Comparison of ENCODE assay signal across 19 cellular contexts in genomic region chr13:62418872-62419271, GRCh38.
"Had no signal": no experiment of that assay in that cellular context is flagged by ENCODE, and none has a peak within 500 bp of the region (broad histone marks: within the 10 kb centered on the region; RNA-seq: fewer than 3 reads in every experiment).

No MANE protein-coding gene starts in this region.

- H3K4me3 ChIP-seq: adrenal gland, dorsolateral prefrontal cortex, left lung, vagina had no signal

- H3K27ac Mint-ChIP-seq: activated naive CD4-positive, alpha-beta T cell treated with anti-CD3 and anti-CD28 coated beads, Interleukin-2, amount 50 U/mL, for 24 hours; activated T-cell treated with anti-CD3 and anti-CD28 coated beads, Interleukin-2, amount 50 U/mL, for 72 hours; nephron progenitor cell; stimulated activated naive CD8-positive, alpha-beta T cell treated with anti-CD3 and anti-CD28 coated beads, Interleukin-15, amount 100 ng/mL, for 72 hours; T-helper 2 cell treated with Interferon-gamma antibody and Interleukin-4, amounts not matched to agents 5 μg/mL and 100 μg/mL, for 36 hours had no signal

- H3K4me1 Mint-ChIP-seq: activated naive CD4-positive, alpha-beta T cell treated with anti-CD3 and anti-CD28 coated beads, Interleukin-2, amount 50 U/mL, for 24 hours; nephron progenitor cell; stimulated activated naive CD8-positive, alpha-beta T cell treated with anti-CD3 and anti-CD28 coated beads, Interleukin-15, amount 100 ng/mL, for 72 hours had no signal

- H3K9me3 ChIP-seq: adrenal gland, left lung, vagina had no signal

- DNase-seq: activated CD4-positive, alpha-beta T cell treated with anti-CD3 and anti-CD28 coated beads, Interleukin-2, amount 50 U/mL, for 4 hours; activated effector memory CD4-positive, alpha-beta T cell treated with anti-CD3 and anti-CD28 coated beads, Interleukin-2, amount 50 U/mL, for 16 hours; activated T-cell treated with anti-CD3 and anti-CD28 coated beads, Interleukin-2, amount 50 U/mL, for 72 hours; adrenal gland; dorsolateral prefrontal cortex; head of caudate nucleus; left lung; nephron progenitor cell; nucleus accumbens; posterior cingulate gyrus; retina; stimulated activated CD4-positive, alpha-beta T cell treated with anti-CD3 and anti-CD28 coated beads, Interleukin-15, amount 100 ng/mL, for 24 hours; stimulated activated CD4-positive, alpha-beta T cell treated with anti-CD3 and anti-CD28 coated beads, Interleukin-2, amount 100 ng/mL, for 48 hours; stimulated activated naive CD8-positive, alpha-beta T cell treated with anti-CD3 and anti-CD28 coated beads, Interleukin-15, amount 100 ng/mL, for 72 hours; trophoblast cell had no signal

- H3K4me3 Mint-ChIP-seq: activated naive CD4-positive, alpha-beta T cell treated with anti-CD3 and anti-CD28 coated beads, Interleukin-2, amount 50 U/mL, for 24 hours; activated T-cell treated with anti-CD3 and anti-CD28 coated beads, Interleukin-2, amount 50 U/mL, for 72 hours; nephron progenitor cell; stimulated activated naive CD8-positive, alpha-beta T cell treated with anti-CD3 and anti-CD28 coated beads, Interleukin-15, amount 100 ng/mL, for 72 hours; T-helper 2 cell treated with Interferon-gamma antibody and Interleukin-4, amounts not matched to agents 5 μg/mL and 100 μg/mL, for 36 hours had no signal

- ATAC-seq: activated T-cell treated with anti-CD3 and anti-CD28 coated beads, Interleukin-2, amount 50 U/mL, for 72 hours; left lung; stimulated activated naive CD8-positive, alpha-beta T cell treated with anti-CD3 and anti-CD28 coated beads, Interleukin-15, amount 100 ng/mL, for 72 hours had no signal

- H3K4me1 ChIP-seq: adrenal gland, left lung, vagina had no signal

- H3K27ac ChIP-seq: adrenal gland, dorsolateral prefrontal cortex, epithelial cell of prostate, left lung, vagina had no signal

- H3K36me3 ChIP-seq: adrenal gland, left lung, vagina had no signal

- H3K36me3 Mint-ChIP-seq: activated naive CD4-positive, alpha-beta T cell treated with anti-CD3 and anti-CD28 coated beads, Interleukin-2, amount 50 U/mL, for 24 hours had no signal

- H3K9me3 Mint-ChIP-seq: activated naive CD4-positive, alpha-beta T cell treated with anti-CD3 and anti-CD28 coated beads, Interleukin-2, amount 50 U/mL, for 24 hours; nephron progenitor cell; stimulated activated naive CD8-positive, alpha-beta T cell treated with anti-CD3 and anti-CD28 coated beads, Interleukin-15, amount 100 ng/mL, for 72 hours had no signal

- H3K27me3 ChIP-seq: adrenal gland, dorsolateral prefrontal cortex, left lung, vagina had no signal

- H3K27me3 Mint-ChIP-seq: activated naive CD4-positive, alpha-beta T cell treated with anti-CD3 and anti-CD28 coated beads, Interleukin-2, amount 50 U/mL, for 24 hours; stimulated activated naive CD8-positive, alpha-beta T cell treated with anti-CD3 and anti-CD28 coated beads, Interleukin-15, amount 100 ng/mL, for 72 hours had no signal
